ENCODE assay signal across 1 cellular context in the genomic region with DNA sequence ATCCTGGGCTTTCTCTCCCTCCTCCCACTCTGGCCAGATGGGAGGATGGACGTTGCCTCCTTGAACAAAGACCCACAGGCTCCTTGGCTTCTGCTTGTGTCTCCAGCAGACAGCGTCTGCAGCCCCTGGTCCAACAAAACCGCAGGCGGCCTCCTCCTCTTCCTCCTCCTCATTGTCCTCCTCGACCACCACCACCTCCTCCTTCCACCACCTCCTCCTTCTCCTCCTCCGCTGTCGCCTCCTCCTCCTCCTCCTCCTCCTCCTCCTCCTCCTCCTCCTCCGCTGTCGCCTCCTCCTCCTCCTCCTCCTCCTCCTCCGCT.
TF ChIP-seq lines count a peak whose summit lies in the region.

No MANE protein-coding gene starts in this region.

TF ChIP-seq in K562, 482 proteins besides CTCF, POLR2A, EP300 and RAD21 (continued from another document):
- TF ChIP-seq, protein P1, sequence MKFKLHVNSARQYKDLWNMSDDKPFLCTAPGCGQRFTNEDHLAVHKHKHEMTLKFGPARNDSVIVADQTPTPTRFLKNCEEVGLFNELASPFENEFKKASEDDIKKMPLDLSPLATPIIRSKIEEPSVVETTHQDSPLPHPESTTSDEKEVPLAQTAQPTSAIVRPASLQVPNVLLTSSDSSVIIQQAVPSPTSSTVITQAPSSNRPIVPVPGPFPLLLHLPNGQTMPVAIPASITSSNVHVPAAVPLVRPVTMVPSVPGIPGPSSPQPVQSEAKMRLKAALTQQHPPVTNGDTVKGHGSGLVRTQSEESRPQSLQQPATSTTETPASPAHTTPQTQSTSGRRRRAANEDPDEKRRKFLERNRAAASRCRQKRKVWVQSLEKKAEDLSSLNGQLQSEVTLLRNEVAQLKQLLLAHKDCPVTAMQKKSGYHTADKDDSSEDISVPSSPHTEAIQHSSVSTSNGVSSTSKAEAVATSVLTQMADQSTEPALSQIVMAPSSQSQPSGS (CRISPR knock-in tag; IDR thresholded peaks at IDR 0.05) = no peak
